ENCODE assay signal across 20 cellular contexts in genomic region chr10:88186335-88186734, GRCh38.
DNase-seq lines count a peak whose midpoint lies in the region; ATAC-seq and TF ChIP-seq lines count a peak whose summit lies in the region.
"Had no signal": no experiment of that assay in that cellular context is flagged by ENCODE, and none has a peak within 500 bp of the region (broad histone marks: within the 10 kb centered on the region; RNA-seq: fewer than 3 reads in every experiment).

No MANE protein-coding gene starts in this region.

- H3K4me3 ChIP-seq in fibroblast of pulmonary artery (replicated peaks; ENCODE audit: low read depth, low read length) (no peak overlapping the region), upper lobe of right lung (no peak overlapping the region)
- H3K4me3 ChIP-seq: gastroesophageal sphincter, thoracic aorta had no signal

- H3K27me3 ChIP-seq in upper lobe of right lung, result no peaks in the 10 kb centered on the region
- H3K27me3 ChIP-seq: gastroesophageal sphincter had no signal

- DNase-seq in Right ventricle myocardium inferior (ENCODE audit: missing footprints) (no peak), left ventricle myocardium superior (no peak), fibroblast of pulmonary artery (ENCODE audit: low read depth) (peak; percentile 63), upper lobe of right lung (no peak), NCI-H345 treated with DMSO at 0.1 percent for 48 hours (lab: John Stamatoyannopoulos, UW; ENCODE audit: unreplicated experiment) (no peak)
- no peak for DNase-seq in activated CD8-positive, alpha-beta memory T cell treated with anti-CD3 and anti-CD28 coated beads, Interleukin-2, amount 50 U/mL, for 48 hours
- DNase-seq: 8988T; activated effector memory CD4-positive, alpha-beta T cell treated with Interleukin-2 at 50 U/mL for 16 hours; CD4-positive, alpha-beta memory T cell; DND-41; mesendoderm; NCI-H2029 treated with DMSO at 0.1 percent for 48 hours; NCI-H774; nephron progenitor cell; stimulated activated CD4-positive, alpha-beta T cell treated with anti-CD3 and anti-CD28 coated beads, Interleukin-2, amount 100 ng/mL, for 24 hours had no signal

- ATAC-seq in Right ventricle myocardium inferior, result peak; percentile 37
- no peak for ATAC-seq in left ventricle myocardium superior
- ATAC-seq in SK-N-SH treated with all-trans-retinoic acid at 6 μM for 48 hours, result peak; percentile 77
- peak; percentile 42 for ATAC-seq in upper lobe of right lung
- no peak for ATAC-seq in stimulated activated memory B cell treated with anti-CD40 and anti-IgM and Interleukin-4, amounts not matched to agents 10 μg/mL and 1 μg/mL and 100 μg/mL, for 72 hours
- ATAC-seq: gastroesophageal sphincter, Panc1 had no signal

- no peak overlapping the region for H3K27ac ChIP-seq in upper lobe of right lung
- H3K27ac ChIP-seq: gastroesophageal sphincter, thoracic aorta had no signal

- H3K36me3 Mint-ChIP-seq in stimulated activated memory B cell treated with anti-CD40 and anti-IgM and Interleukin-4, amounts not matched to agents 10 μg/mL and 1 μg/mL and 100 μg/mL, for 72 hours, result no peaks in the 10 kb centered on the region
- H3K36me3 Mint-ChIP-seq: CD4-positive, alpha-beta memory T cell had no signal

- H3K9me3 Mint-ChIP-seq in stimulated activated memory B cell treated with anti-CD40 and anti-IgM and Interleukin-4, amounts not matched to agents 10 μg/mL and 1 μg/mL and 100 μg/mL, for 72 hours, result no peaks in the 10 kb centered on the region
- H3K9me3 Mint-ChIP-seq: CD4-positive, alpha-beta memory T cell; nephron progenitor cell had no signal

- no peak overlapping the region for H3K27ac Mint-ChIP-seq in stimulated activated memory B cell treated with anti-CD40 and anti-IgM and Interleukin-4, amounts not matched to agents 10 μg/mL and 1 μg/mL and 100 μg/mL, for 72 hours
- H3K27ac Mint-ChIP-seq: CD4-positive, alpha-beta memory T cell; nephron progenitor cell had no signal

- no peaks in the 10 kb centered on the region for H3K27me3 Mint-ChIP-seq in stimulated activated memory B cell treated with anti-CD40 and anti-IgM and Interleukin-4, amounts not matched to agents 10 μg/mL and 1 μg/mL and 100 μg/mL, for 72 hours

- peaks cover 12% of the 10 kb centered on the region for H3K4me1 ChIP-seq in upper lobe of right lung
- H3K4me1 ChIP-seq: gastroesophageal sphincter had no signal

- no peak overlapping the region for H3K4me3 Mint-ChIP-seq in stimulated activated memory B cell treated with anti-CD40 and anti-IgM and Interleukin-4, amounts not matched to agents 10 μg/mL and 1 μg/mL and 100 μg/mL, for 72 hours
- H3K4me3 Mint-ChIP-seq: CD4-positive, alpha-beta memory T cell; nephron progenitor cell had no signal

- intact Hi-C loops in Right ventricle myocardium inferior (cut with DNase I) (no loop called here), left ventricle myocardium superior (cut with micrococcal nuclease) (no loop called here), upper lobe of right lung (cut with DNase I) (no loop called here)

- no peaks in the 10 kb centered on the region for H3K36me3 ChIP-seq in upper lobe of right lung
- H3K36me3 ChIP-seq: gastroesophageal sphincter, thoracic aorta had no signal

- TF ChIP-seq CTCF in fibroblast of pulmonary artery (IDR thresholded peaks at IDR 0.05; ENCODE audit: low read length, missing control alignments), result no peak
- no peak for TF ChIP-seq CTCF in upper lobe of right lung (IDR thresholded peaks at IDR 0.05)

- H3K9me3 ChIP-seq in upper lobe of right lung, result no peaks in the 10 kb centered on the region
- H3K9me3 ChIP-seq: gastroesophageal sphincter, thoracic aorta had no signal

- peaks cover 4% of the 10 kb centered on the region for H3K4me1 Mint-ChIP-seq in stimulated activated memory B cell treated with anti-CD40 and anti-IgM and Interleukin-4, amounts not matched to agents 10 μg/mL and 1 μg/mL and 100 μg/mL, for 72 hours
- H3K4me1 Mint-ChIP-seq: nephron progenitor cell had no signal

TF ChIP-seq in SK-N-SH treated with all-trans-retinoic acid at 6 μM for 48 hours, 23 proteins besides CTCF, POLR2A, EP300 and RAD21:
- no peak for TF ChIP-seq ZFP30 (CRISPR knock-in tag; IDR thresholded peaks at IDR 0.05)
- TF ChIP-seq, protein P1, sequence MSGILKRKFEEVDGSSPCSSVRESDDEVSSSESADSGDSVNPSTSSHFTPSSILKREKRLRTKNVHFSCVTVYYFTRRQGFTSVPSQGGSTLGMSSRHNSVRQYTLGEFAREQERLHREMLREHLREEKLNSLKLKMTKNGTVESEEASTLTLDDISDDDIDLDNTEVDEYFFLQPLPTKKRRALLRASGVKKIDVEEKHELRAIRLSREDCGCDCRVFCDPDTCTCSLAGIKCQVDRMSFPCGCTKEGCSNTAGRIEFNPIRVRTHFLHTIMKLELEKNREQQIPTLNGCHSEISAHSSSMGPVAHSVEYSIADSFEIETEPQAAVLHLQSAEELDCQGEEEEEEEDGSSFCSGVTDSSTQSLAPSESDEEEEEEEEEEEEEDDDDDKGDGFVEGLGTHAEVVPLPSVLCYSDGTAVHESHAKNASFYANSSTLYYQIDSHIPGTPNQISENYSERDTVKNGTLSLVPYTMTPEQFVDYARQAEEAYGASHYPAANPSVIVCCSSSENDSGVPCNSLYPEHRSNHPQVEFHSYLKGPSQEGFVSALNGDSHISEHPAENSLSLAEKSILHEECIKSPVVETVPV (CRISPR knock-in tag; IDR thresholded peaks at IDR 0.05), result no peak
- no peak for TF ChIP-seq ISL1 (CRISPR knock-in tag; IDR thresholded peaks at IDR 0.05)
- no peak for TF ChIP-seq TSHZ2 (CRISPR knock-in tag; IDR thresholded peaks at IDR 0.05)
- TF ChIP-seq GLIS3 (CRISPR knock-in tag; IDR thresholded peaks at IDR 0.05), result no peak
- TF ChIP-seq ZC3H10 (CRISPR knock-in tag; IDR thresholded peaks at IDR 0.05), result no peak
- TF ChIP-seq, protein P2, sequence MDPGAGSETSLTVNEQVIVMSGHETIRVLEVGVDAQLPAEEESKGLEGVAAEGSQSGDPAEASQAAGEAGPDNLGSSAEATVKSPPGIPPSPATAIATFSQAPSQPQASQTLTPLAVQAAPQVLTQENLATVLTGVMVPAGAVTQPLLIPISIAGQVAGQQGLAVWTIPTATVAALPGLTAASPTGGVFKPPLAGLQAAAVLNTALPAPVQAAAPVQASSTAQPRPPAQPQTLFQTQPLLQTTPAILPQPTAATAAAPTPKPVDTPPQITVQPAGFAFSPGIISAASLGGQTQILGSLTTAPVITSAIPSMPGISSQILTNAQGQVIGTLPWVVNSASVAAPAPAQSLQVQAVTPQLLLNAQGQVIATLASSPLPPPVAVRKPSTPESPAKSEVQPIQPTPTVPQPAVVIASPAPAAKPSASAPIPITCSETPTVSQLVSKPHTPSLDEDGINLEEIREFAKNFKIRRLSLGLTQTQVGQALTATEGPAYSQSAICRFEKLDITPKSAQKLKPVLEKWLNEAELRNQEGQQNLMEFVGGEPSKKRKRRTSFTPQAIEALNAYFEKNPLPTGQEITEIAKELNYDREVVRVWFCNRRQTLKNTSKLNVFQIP (CRISPR knock-in tag; IDR thresholded peaks at IDR 0.05; ENCODE audit: borderline replicate concordance, low read depth), result no peak

Comparison
In these comparisons a context has a peak if more than half of its experiments do, and no peak if none do; other contexts are left out.
1. ATAC-seq: peak in Right ventricle myocardium inferior (single experiment), SK-N-SH treated with all-trans-retinoic acid at 6 μM for 48 hours (single experiment) and upper lobe of right lung (single experiment); none in left ventricle myocardium superior (single experiment) and stimulated activated memory B cell treated with anti-CD40 and anti-IgM and Interleukin-4, amounts not matched to agents 10 μg/mL and 1 μg/mL and 100 μg/mL, for 72 hours (single experiment).